15 cellular contexts compared by ENCODE assay signal in the genomic region with DNA sequence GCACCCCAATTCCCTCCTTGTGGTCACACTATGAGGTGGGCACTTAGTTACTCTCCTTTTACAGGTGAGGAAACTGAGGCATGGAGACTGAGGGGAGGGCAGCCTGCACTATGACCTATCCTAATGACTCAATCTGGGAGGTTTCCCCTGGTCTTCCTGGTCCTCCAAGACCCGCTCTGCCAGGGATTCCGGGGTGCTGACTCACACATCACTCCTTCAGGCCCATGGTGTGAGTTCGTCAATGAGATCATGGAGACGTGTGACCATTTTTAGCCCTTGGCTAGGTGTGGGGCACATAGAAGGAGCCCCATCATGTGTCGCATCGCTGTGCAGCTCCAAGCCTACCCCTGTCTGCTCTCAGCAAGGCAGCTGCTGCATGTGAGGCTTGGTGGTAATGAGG. TPM values are rescaled to one million over a fixed set of nuclear protein-coding genes. Genes with fewer than 3 reads are reported as not detected.
DNase-seq lines count a peak whose midpoint lies in the region; ATAC-seq, FAIRE-seq and TF ChIP-seq lines count a peak whose summit lies in the region.
"Had no signal": no experiment of that assay in that cellular context is flagged by ENCODE, and none has a peak within 500 bp of the region (broad histone marks: within the 10 kb centered on the region; RNA-seq: fewer than 3 reads in every experiment).

No MANE protein-coding gene starts in this region.

- ATAC-seq in Panc1 (peak; percentile 69), GM18867 (IDR thresholded peaks at IDR 0.05; ENCODE audit: unreplicated experiment) (no peak)
- ATAC-seq in activated T-cell treated with anti-CD3 and anti-CD28 coated beads, Interleukin-2, amount 50 U/mL, for 4 hours: no peak
- ATAC-seq: activated T-cell treated with anti-CD3 and anti-CD28 coated beads, Interleukin-2, amount 50 U/mL, for 72 hours; body of pancreas had no signal

- FAIRE-seq in endothelial cell of umbilical vein (lab: Jason Lieb, UNC): no peak
- FAIRE-seq: endometrium had no signal

- H3K36me3 Mint-ChIP-seq in Calu3 (ENCODE audit: insufficient read depth, unreplicated experiment) (peaks cover 11% of the 10 kb centered on the region), osteocyte (ENCODE audit: unreplicated experiment) (peaks cover 4% of the 10 kb centered on the region)
- H3K36me3 Mint-ChIP-seq in activated T-helper 1 cell treated with anti-CD3 and anti-CD28 coated beads, Interleukin-12 subunit alpha, Interleukin-12 subunit beta, Interleukin-2, Interleukin-4 antibody, amounts not matched to agents 30 ng/mL and 10 ng/mL and 1 ng/mL, durations not matched to agents 14 hours and 24 hours and 36 hours (ENCODE audit: low read depth): no peaks in the 10 kb centered on the region
- H3K36me3 Mint-ChIP-seq in activated T-cell treated with anti-CD3 and anti-CD28 coated beads, Interleukin-2, amount 50 U/mL, for 4 hours (ENCODE audit: insufficient read depth): no peaks in the 10 kb centered on the region

- H3K27me3 Mint-ChIP-seq in Calu3 (ENCODE audit: unreplicated experiment) (no peaks in the 10 kb centered on the region), osteocyte (ENCODE audit: unreplicated experiment) (no peaks in the 10 kb centered on the region)
- no peaks in the 10 kb centered on the region for H3K27me3 Mint-ChIP-seq in activated T-helper 1 cell treated with anti-CD3 and anti-CD28 coated beads, Interleukin-12 subunit alpha, Interleukin-12 subunit beta, Interleukin-2, Interleukin-4 antibody, amounts not matched to agents 30 ng/mL and 10 ng/mL and 1 ng/mL, durations not matched to agents 14 hours and 24 hours and 36 hours (ENCODE audit: insufficient read depth)
- H3K27me3 Mint-ChIP-seq in activated T-cell treated with anti-CD3 and anti-CD28 coated beads, Interleukin-2, amount 50 U/mL, for 4 hours (ENCODE audit: low read depth): no peaks in the 10 kb centered on the region

- H3K9me3 ChIP-seq in Panc1 (ENCODE audit: control insufficient read depth, insufficient read depth, low read depth, low read length) (no peaks in the 10 kb centered on the region), endothelial cell of umbilical vein (replicated peaks; ENCODE audit: control insufficient read depth, insufficient read depth, low read length) (no peaks in the 10 kb centered on the region)
- H3K9me3 ChIP-seq: body of pancreas, prostate gland had no signal

- BruUV-seq in Calu3 (replicated peaks; lab: Mats Ljungman, UMichigan): no TSS peak
- no TSS peak for BruUV-seq in Panc1 (replicated peaks; lab: Mats Ljungman, UMichigan)
- no TSS peak for BruUV-seq in endothelial cell of umbilical vein (replicated peaks; lab: Mats Ljungman, UMichigan)

- no peaks in the 10 kb centered on the region for H3K9me1 ChIP-seq in endothelial cell of umbilical vein (replicated peaks; ENCODE audit: control insufficient read depth, extremely low read depth, insufficient read depth, low read length)

- DNase-seq in Calu3 (peak; percentile 60), Panc1 (ENCODE audit: low read depth, low spot score) (no peak), endothelial cell of umbilical vein (ENCODE audit: low read depth, low spot score) (no peak), osteocyte (ENCODE audit: extremely low spot score, unreplicated experiment) (no peak), SIG-M5 treated with dmso at 0.1 percent for 504 hours (lab: John Stamatoyannopoulos, UW; ENCODE audit: unreplicated experiment) (no peak)
- no peak for DNase-seq in activated T-helper 1 cell treated with anti-CD3 and anti-CD28 coated beads, Interleukin-12 subunit alpha, Interleukin-12 subunit beta, Interleukin-2, Interleukin-4 antibody, amounts not matched to agents 30 ng/mL and 10 ng/mL and 1 ng/mL, durations not matched to agents 14 hours and 24 hours and 36 hours (ENCODE audit: low spot score)
- no peak for DNase-seq in activated T-cell treated with anti-CD3 and anti-CD28 coated beads, Interleukin-2, amount 50 U/mL, for 4 hours
- DNase-seq: activated T-cell treated with anti-CD3 and anti-CD28 coated beads, Interleukin-2, amount 50 U/mL, for 72 hours; body of pancreas; MM.1S; stimulated activated CD4-positive, alpha-beta T cell treated with anti-CD3 and anti-CD28 coated beads, Interleukin-4, amount 100 ng/mL, for 24 hours; stimulated activated naive CD4-positive, alpha-beta T cell treated with Interleukin-2 at 50 U/mL for 16 hours had no signal

- TF ChIP-seq CTCF in Calu3 (IDR thresholded peaks at IDR 0.05; ENCODE audit: unreplicated experiment) (no peak), Panc1 (IDR thresholded peaks at IDR 0.05) (no peak), endothelial cell of umbilical vein (IDR thresholded peaks at IDR 0.05; ENCODE audit: extremely low read depth in 1 of 2, insufficient read depth in 1 of 2, low read depth in 1 of 2, low read length in 2 of 2) (no peak), osteocyte (IDR thresholded peaks at IDR 0.05) (no peak)

- H3K27ac ChIP-seq in Panc1 (ENCODE audit: low read length): no peak overlapping the region
- H3K27ac ChIP-seq in endothelial cell of umbilical vein (ENCODE audit: insufficient read depth, low read depth, low read length): no peak overlapping the region
- H3K27ac ChIP-seq: body of pancreas, prostate gland had no signal

- dilution Hi-C loops in endothelial cell of umbilical vein (cut with MboI; ENCODE audit: extremely low pct_ligation_motif_present, low sequenced_read_pairs): no loop called here

- H3K36me3 ChIP-seq in Panc1 (ENCODE audit: control insufficient read depth, insufficient read depth, low read length): no peaks in the 10 kb centered on the region
- no peaks in the 10 kb centered on the region for H3K36me3 ChIP-seq in endothelial cell of umbilical vein (ENCODE audit: control insufficient read depth in 2 of 2, extremely low read depth in 1 of 2, insufficient read depth in 2 of 2, low read length in 2 of 2)
- H3K36me3 ChIP-seq: prostate gland had no signal

- POLR2A ChIA-PET in Panc1 (lab: Charles Lee): no interaction called here
- POLR2A ChIA-PET in endothelial cell of umbilical vein (lab: Charles Lee): no interaction called here

- H3K79me2 ChIP-seq in endothelial cell of umbilical vein (ENCODE audit: control insufficient read depth, insufficient read depth, low read length): no peaks in the 10 kb centered on the region

- H3K27ac Mint-ChIP-seq in Calu3 (ENCODE audit: unreplicated experiment): peak overlapping the region; percentile 52
- H3K27ac Mint-ChIP-seq in osteocyte (ENCODE audit: unreplicated experiment): peak overlapping the region; percentile 7
- no peak overlapping the region for H3K27ac Mint-ChIP-seq in activated T-helper 1 cell treated with anti-CD3 and anti-CD28 coated beads, Interleukin-12 subunit alpha, Interleukin-12 subunit beta, Interleukin-2, Interleukin-4 antibody, amounts not matched to agents 30 ng/mL and 10 ng/mL and 1 ng/mL, durations not matched to agents 14 hours and 24 hours and 36 hours
- H3K27ac Mint-ChIP-seq: activated T-cell treated with anti-CD3 and anti-CD28 coated beads, Interleukin-2, amount 50 U/mL, for 72 hours had no signal

- no peak for TF ChIP-seq POLR2A in endothelial cell of umbilical vein (IDR thresholded peaks at IDR 0.05; ENCODE audit: low read depth, low read length)

- H3K9ac ChIP-seq in endothelial cell of umbilical vein (replicated peaks; ENCODE audit: extremely low read depth, insufficient read depth, low read length): no peak overlapping the region

- H3K4me3 ChIP-seq in Panc1 (ENCODE audit: low read depth in 2 of 2, low read length in 2 of 2) (no peak overlapping the region), endothelial cell of umbilical vein (replicated peaks in 1 of 3; ENCODE audit: insufficient read depth in 1 of 3, low read depth in 1 of 3, low read length in 3 of 3) (no peak overlapping the region)
- H3K4me3 ChIP-seq: body of pancreas, prostate gland had no signal

- intact Hi-C loops in Calu3 (cut with micrococcal nuclease; ENCODE audit: unreplicated experiment): no loop called here
- intact Hi-C loops in Panc1 (cut with micrococcal nuclease; ENCODE audit: unreplicated experiment): no loop called here
- intact Hi-C loops in endothelial cell of umbilical vein (cut with micrococcal nuclease): no loop called here
- intact Hi-C loops in activated T-helper 1 cell treated with anti-CD3 and anti-CD28 coated beads, Interleukin-12 subunit alpha, Interleukin-12 subunit beta, Interleukin-2, Interleukin-4 antibody, amounts not matched to agents 30 ng/mL and 10 ng/mL and 1 ng/mL, durations not matched to agents 14 hours and 24 hours and 36 hours (cut with micrococcal nuclease): no loop called here

- H3K4me3 Mint-ChIP-seq in Calu3 (ENCODE audit: low read depth, unreplicated experiment) (no peak overlapping the region), osteocyte (ENCODE audit: unreplicated experiment) (no peak overlapping the region)
- H3K4me3 Mint-ChIP-seq in activated T-helper 1 cell treated with anti-CD3 and anti-CD28 coated beads, Interleukin-12 subunit alpha, Interleukin-12 subunit beta, Interleukin-2, Interleukin-4 antibody, amounts not matched to agents 30 ng/mL and 10 ng/mL and 1 ng/mL, durations not matched to agents 14 hours and 24 hours and 36 hours: no peak overlapping the region
- H3K4me3 Mint-ChIP-seq in activated T-cell treated with anti-CD3 and anti-CD28 coated beads, Interleukin-2, amount 50 U/mL, for 4 hours: no peak overlapping the region
- H3K4me3 Mint-ChIP-seq: activated T-cell treated with anti-CD3 and anti-CD28 coated beads, Interleukin-2, amount 50 U/mL, for 72 hours had no signal

- no peaks in the 10 kb centered on the region for H4K20me1 ChIP-seq in endothelial cell of umbilical vein (replicated peaks; ENCODE audit: control insufficient read depth, extremely low read depth, insufficient read depth, low read length)

- H3K4me1 Mint-ChIP-seq in Calu3 (ENCODE audit: low read depth, unreplicated experiment) (peaks cover 17% of the 10 kb centered on the region), osteocyte (ENCODE audit: unreplicated experiment) (peaks cover 20% of the 10 kb centered on the region)
- H3K4me1 Mint-ChIP-seq in activated T-helper 1 cell treated with anti-CD3 and anti-CD28 coated beads, Interleukin-12 subunit alpha, Interleukin-12 subunit beta, Interleukin-2, Interleukin-4 antibody, amounts not matched to agents 30 ng/mL and 10 ng/mL and 1 ng/mL, durations not matched to agents 14 hours and 24 hours and 36 hours (ENCODE audit: low read depth): peaks cover 8% of the 10 kb centered on the region
- H3K4me1 Mint-ChIP-seq in activated T-cell treated with anti-CD3 and anti-CD28 coated beads, Interleukin-2, amount 50 U/mL, for 4 hours (ENCODE audit: low read depth): peaks cover 5% of the 10 kb centered on the region

- no peak overlapping the region for H2AFZ ChIP-seq in endothelial cell of umbilical vein (ENCODE audit: low read depth, low read length)

- H3K4me1 ChIP-seq in Panc1 (ENCODE audit: control insufficient read depth, insufficient read depth, low read length) (no peaks in the 10 kb centered on the region), endothelial cell of umbilical vein (ENCODE audit: control insufficient read depth, extremely low read depth, insufficient read depth, low read length) (peaks cover 6% of the 10 kb centered on the region)
- H3K4me1 ChIP-seq: body of pancreas, prostate gland had no signal

- H3K4me2 ChIP-seq in endothelial cell of umbilical vein (ENCODE audit: insufficient read depth, low read length): no peak overlapping the region

- H3K27me3 ChIP-seq in Panc1 (ENCODE audit: control insufficient read depth, insufficient read depth, low read length): no peaks in the 10 kb centered on the region
- no peaks in the 10 kb centered on the region for H3K27me3 ChIP-seq in endothelial cell of umbilical vein (ENCODE audit: control insufficient read depth in 2 of 2, insufficient read depth in 2 of 2, low read length in 2 of 2)
- H3K27me3 ChIP-seq: body of pancreas had no signal

- no peaks in the 10 kb centered on the region for H3K9me3 Mint-ChIP-seq in Calu3 (ENCODE audit: low read depth, unreplicated experiment)
- H3K9me3 Mint-ChIP-seq in osteocyte (ENCODE audit: unreplicated experiment): no peaks in the 10 kb centered on the region
- H3K9me3 Mint-ChIP-seq in activated T-helper 1 cell treated with anti-CD3 and anti-CD28 coated beads, Interleukin-12 subunit alpha, Interleukin-12 subunit beta, Interleukin-2, Interleukin-4 antibody, amounts not matched to agents 30 ng/mL and 10 ng/mL and 1 ng/mL, durations not matched to agents 14 hours and 24 hours and 36 hours: no peaks in the 10 kb centered on the region
- no peaks in the 10 kb centered on the region for H3K9me3 Mint-ChIP-seq in activated T-cell treated with anti-CD3 and anti-CD28 coated beads, Interleukin-2, amount 50 U/mL, for 4 hours
- H3K9me3 Mint-ChIP-seq: activated T-cell treated with anti-CD3 and anti-CD28 coated beads, Interleukin-2, amount 50 U/mL, for 72 hours had no signal

- CTCF ChIA-PET in Calu3 (lab: Charles Lee) (interaction anchor here (1.0 kb wide), 1 partner anchor 11 kb away, joined by 3 read pairs; no protein-coding TSS in a partner anchor), Panc1 (lab: Charles Lee) (no interaction called here), endothelial cell of umbilical vein (lab: Charles Lee) (no interaction called here)

- in situ Hi-C loops in Panc1 (cut with HindIII; ENCODE audit: low pct_unique_long_range_greater_than_20kb, low sequenced_read_pairs): no loop called here

RNA-seq across cellular contexts. Expression of gene BCOR, which starts 32.4 kb away (rescaled TPM):
- total RNA-seq in Calu3 (2022) (20.6 and 21.1 TPM in 2 replicates), Panc1 (2021; ENCODE audit: unreplicated experiment) (48.3 TPM), endothelial cell of umbilical vein (23.9 and 24.2 TPM in 2 replicates), osteocyte (24.1 and 24.8 TPM in 2 replicates)
- 33.8 TPM for polyA plus RNA-seq in Panc1 (2012; ENCODE audit: insufficient read length)
- polyA plus RNA-seq in endothelial cell of umbilical vein: 10.1 and 11.9 TPM in 2 replicates
- 11.0 and 11.3 TPM in 2 replicates for polyA plus RNA-seq in endothelial cell of umbilical vein (2011; cell fraction: cytosol; rRNA removed)
- 15.7 and 18.2 TPM in 2 replicates for polyA plus RNA-seq in endothelial cell of umbilical vein (2011; cell fraction: nucleus; rRNA removed)
- 19.4 and 20.9 TPM in 2 replicates for polyA plus RNA-seq in endothelial cell of umbilical vein (2012)
- 17.8 and 20.6 TPM in 2 replicates for polyA minus RNA-seq in endothelial cell of umbilical vein
- polyA minus RNA-seq in endothelial cell of umbilical vein (2011; cell fraction: cytosol; rRNA and poly(A)+ RNA removed): 25.7 TPM
- 12.8 and 13.3 TPM in 2 replicates for polyA minus RNA-seq in endothelial cell of umbilical vein (2011; cell fraction: nucleus; rRNA and poly(A)+ RNA removed)
- 65.2 and 72.0 TPM in 2 replicates for total RNA-seq in activated T-helper 1 cell treated with anti-CD3 and anti-CD28 coated beads, Interleukin-12 subunit alpha, Interleukin-12 subunit beta, Interleukin-2, Interleukin-4 antibody, amounts not matched to agents 30 ng/mL and 10 ng/mL and 1 ng/mL, durations not matched to agents 14 hours and 24 hours and 36 hours
- 10 to 100 TPM; 53.4 to 58.5 (median 54.5) TPM for total RNA-seq in activated T-cell treated with anti-CD3 and anti-CD28 coated beads, Interleukin-2, amount 50 U/mL, for 4 hours
